ENCODE assay signal across 23 cellular contexts in the genomic region with DNA sequence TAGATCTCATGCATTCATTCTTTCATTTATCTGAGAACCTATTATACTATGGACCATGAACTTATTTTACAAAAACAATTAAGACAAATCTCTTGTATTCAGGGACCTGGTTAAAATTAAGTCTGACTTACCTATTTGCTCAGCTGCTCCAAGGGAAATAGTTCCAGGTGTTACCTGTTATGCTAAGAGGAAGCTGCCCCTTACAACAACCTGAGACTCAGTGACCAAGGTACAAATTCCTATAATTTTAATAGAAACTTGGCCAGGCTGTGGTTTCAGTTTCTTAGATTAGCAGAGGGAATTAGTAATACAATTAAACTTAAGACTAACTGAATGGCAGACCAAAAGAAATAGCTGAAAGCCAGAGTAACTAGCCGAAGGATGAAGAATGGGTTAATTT.
"Had no signal": no experiment of that assay in that cellular context is flagged by ENCODE, and none has a peak within 500 bp of the region (broad histone marks: within the 10 kb centered on the region; RNA-seq: fewer than 3 reads in every experiment).

No MANE protein-coding gene starts in this region.

- H3K4me3 ChIP-seq: heart left ventricle, left lung, lung, prostate gland, spleen, testis, upper lobe of right lung had no signal

- H3K36me3 ChIP-seq: heart left ventricle, left lung, prostate gland, spleen, upper lobe of right lung had no signal

- DNase-seq: activated B cell treated with CpG ODN at 0.5 μM for 24 hours; activated CD4-positive, alpha-beta T cell treated with anti-CD3 and anti-CD28 coated beads for 36 hours; activated CD4-positive, alpha-beta T cell treated with anti-CD3 and anti-CD28 coated beads, Interleukin-2, amount 50 U/mL, for 4 hours; activated CD8-positive, alpha-beta memory T cell treated with anti-CD3 and anti-CD28 coated beads, Interleukin-2, amount 50 U/mL, for 48 hours; activated effector memory CD4-positive, alpha-beta T cell treated with Interleukin-2 at 50 U/mL for 16 hours; activated naive CD4-positive, alpha-beta T cell treated with anti-CD3 and anti-CD28 coated beads for 36 hours; activated naive CD8-positive, alpha-beta T cell treated with anti-CD3 and anti-CD28 coated beads, Interleukin-2, amount 10 ng/mL, durations not matched to agents 7 days and 5 days; activated T-cell treated with anti-CD3 and anti-CD28 coated beads, Interleukin-2, amount 50 U/mL, for 48 hours; amniotic stem cell; cerebellar nuclear complex; cortex of kidney; endodermal cell; heart left ventricle; left lung; naive thymus-derived CD8-positive, alpha-beta T cell; spleen; stimulated activated CD4-positive, alpha-beta T cell treated with anti-CD3 and anti-CD28 coated beads, Interleukin-4, amount 100 ng/mL, for 1 hour; stimulated activated naive CD4-positive, alpha-beta T cell; T-helper 9 cell; testis; upper lobe of right lung had no signal

- H3K9me3 ChIP-seq: heart left ventricle, left lung, prostate gland, spleen, testis, upper lobe of right lung had no signal

- H3K4me1 ChIP-seq: left lung, prostate gland, spleen had no signal

- H3K27me3 ChIP-seq: left lung, testis, upper lobe of right lung had no signal

- ATAC-seq: activated CD4-positive, alpha-beta T cell treated with anti-CD3 and anti-CD28 coated beads for 36 hours; heart left ventricle; left lung; naive thymus-derived CD8-positive, alpha-beta T cell; upper lobe of right lung had no signal

- H3K27ac ChIP-seq: heart left ventricle, left lung, prostate gland, spleen, upper lobe of right lung had no signal
